In the genomic region with DNA sequence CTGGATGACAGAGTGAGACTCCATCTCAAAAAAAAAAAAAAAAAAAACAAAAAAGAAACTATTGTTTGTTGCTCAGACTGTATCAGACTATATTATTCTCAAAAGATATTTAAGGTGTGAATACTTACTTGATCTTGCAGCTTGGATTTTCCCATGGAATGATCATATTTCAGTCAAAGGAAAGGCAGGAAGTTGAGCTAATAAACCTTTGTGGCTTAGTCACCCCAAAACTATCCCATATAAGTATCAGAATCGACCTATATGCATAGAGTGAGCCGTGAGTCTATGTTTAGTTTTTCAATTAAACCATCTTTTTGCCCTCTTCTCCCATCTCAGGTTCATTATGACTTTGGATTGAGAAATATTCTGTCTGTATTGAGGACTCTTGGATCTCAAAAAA, we compare ENCODE assay signal across 21 cellular contexts.
DNase-seq lines count a peak whose midpoint lies in the region; ATAC-seq and TF ChIP-seq lines count a peak whose summit lies in the region.
"Had no signal": no experiment of that assay in that cellular context is flagged by ENCODE, and none has a peak within 500 bp of the region (broad histone marks: within the 10 kb centered on the region; RNA-seq: fewer than 3 reads in every experiment).

No MANE protein-coding gene starts in this region.

- no peak overlapping the region for H3K4me3 ChIP-seq in RWPE2 (ENCODE audit: severe bottlenecking)
- H3K4me3 ChIP-seq in epithelial cell of esophagus (ENCODE audit: low read length): no peak overlapping the region
- H3K4me3 ChIP-seq: BLaER1 treated with 17β-estradiol and CSF1 and Interleukin-3, amounts not matched to agents 10 nM and 100 nM; GM23248; HAP-1; K562 had no signal

- ATAC-seq in RWPE2 (ENCODE audit: low read depth): peak; percentile 89
- ATAC-seq: K562 had no signal

- TF ChIP-seq CTCF in RWPE2 (IDR thresholded peaks at IDR 0.05; ENCODE audit: poor library complexity, severe bottlenecking) (no peak), epithelial cell of esophagus (IDR thresholded peaks at IDR 0.05; ENCODE audit: insufficient read depth, low read depth, low read length, missing control alignments) (no peak), CD14-positive monocyte (IDR thresholded peaks at IDR 0.05) (no peak)

- intact Hi-C loops in CD14-positive monocyte (cut with micrococcal nuclease): no loop called here

- peaks cover 7% of the 10 kb centered on the region for H3K4me1 ChIP-seq in RWPE2 (ENCODE audit: insufficient read depth, poor library complexity, severe bottlenecking)
- H3K4me1 ChIP-seq: HAP-1 had no signal

- DNase-seq in Daoy (ENCODE audit: low read depth) (peak; percentile 60), HS-27A (ENCODE audit: low read depth) (peak; percentile 20), RWPE2 (ENCODE audit: low spot score) (no peak), epithelial cell of esophagus (ENCODE audit: low read depth) (peak; percentile 55), NCI-H2081 (lab: John Stamatoyannopoulos, UW) (no peak), 8988T (no peak), RKO (ENCODE audit: low spot score) (no peak), CD14-positive monocyte (ENCODE audit: low spot score) (no peak)
- DNase-seq: CD4-positive, CD25-positive, alpha-beta regulatory T cell; CD8-positive, alpha-beta memory T cell; COR-L47; DMS 273 treated with DMSO at 0.1 percent for 48 hours; DMS53; DND-41; GF-D8; GM23248; IMR-90 had no signal

- H3K4me3 Mint-ChIP-seq in CD14-positive monocyte: no peak overlapping the region
- H3K4me3 Mint-ChIP-seq: B cell; CD4-positive, CD25-positive, alpha-beta regulatory T cell; CD8-positive, alpha-beta memory T cell had no signal

- H3K36me3 ChIP-seq in RWPE2 (ENCODE audit: low read depth): no peaks in the 10 kb centered on the region
- H3K36me3 ChIP-seq: BLaER1 treated with 17β-estradiol and CSF1 and Interleukin-3, amounts not matched to agents 10 nM and 100 nM; HAP-1 had no signal

- H3K9me3 Mint-ChIP-seq in CD14-positive monocyte: no peaks in the 10 kb centered on the region
- H3K9me3 Mint-ChIP-seq: CD4-positive, CD25-positive, alpha-beta regulatory T cell; CD8-positive, alpha-beta memory T cell had no signal

- peaks cover 0 to 10% (median 6%) of the 10 kb centered on the region in 3 donors for H3K27me3 Mint-ChIP-seq in CD14-positive monocyte (ENCODE audit: low read depth in 3 of 3)

- H3K36me3 Mint-ChIP-seq in CD14-positive monocyte: no peaks in the 10 kb centered on the region
- H3K36me3 Mint-ChIP-seq: CD4-positive, CD25-positive, alpha-beta regulatory T cell; CD8-positive, alpha-beta memory T cell had no signal

- no peaks in the 10 kb centered on the region for H3K27me3 ChIP-seq in RWPE2 (ENCODE audit: insufficient read depth, poor library complexity, severe bottlenecking)
- H3K27me3 ChIP-seq: BLaER1 treated with 17β-estradiol and CSF1 and Interleukin-3, amounts not matched to agents 10 nM and 100 nM had no signal

- no peak overlapping the region for H3K27ac Mint-ChIP-seq in CD14-positive monocyte
- H3K27ac Mint-ChIP-seq: B cell; CD4-positive, CD25-positive, alpha-beta regulatory T cell; CD8-positive, alpha-beta memory T cell had no signal

- H3K9me3 ChIP-seq in RWPE2 (ENCODE audit: severe bottlenecking): no peaks in the 10 kb centered on the region
- H3K9me3 ChIP-seq: BLaER1 treated with 17β-estradiol and CSF1 and Interleukin-3, amounts not matched to agents 10 nM and 100 nM; HAP-1 had no signal

- H3K4me1 Mint-ChIP-seq in CD14-positive monocyte: no peaks in the 10 kb centered on the region

- H3K27ac ChIP-seq in RWPE2 (ENCODE audit: poor library complexity, severe bottlenecking): no peak overlapping the region
- H3K27ac ChIP-seq: BLaER1 treated with 17β-estradiol and CSF1 and Interleukin-3, amounts not matched to agents 10 nM and 100 nM; GM23248 had no signal

Comparison
In these comparisons a context has a peak if more than half of its experiments do, and no peak if none do; other contexts are left out.
1. DNase-seq: peak in Daoy (single experiment), HS-27A (single experiment) and epithelial cell of esophagus (single experiment); none in RWPE2 (single experiment), NCI-H2081 (0 of 2), 8988T (single experiment), RKO (single experiment) and CD14-positive monocyte (single experiment).